In genomic region chr19:53103903-53104203, GRCh38 we compare ENCODE assay signal across 9 cellular contexts. TPM values are rescaled to one million over a fixed set of nuclear protein-coding genes. Genes with fewer than 3 reads are reported as not detected.
A peak's percentile ranks its signal among the peaks of the same experiment; 100 is the strongest.
DNase-seq lines count a peak whose midpoint lies in the region; ATAC-seq, FAIRE-seq and TF ChIP-seq lines count a peak whose summit lies in the region.
"Had no signal": no experiment of that assay in that cellular context is flagged by ENCODE, and none has a peak within 500 bp of the region (broad histone marks: within the 10 kb centered on the region; RNA-seq: fewer than 3 reads in every experiment).

No MANE protein-coding gene starts in this region.

- H3K9me3 Mint-ChIP-seq in CD4-positive, alpha-beta T cell, result peaks cover 2% of the 10 kb centered on the region

- peak overlapping the region; percentile 61 for H3K9ac ChIP-seq in OCI-LY3 (ENCODE audit: low read length)
- peak overlapping the region; percentile 60 for H3K9ac ChIP-seq in endothelial cell of umbilical vein (replicated peaks; ENCODE audit: extremely low read depth, insufficient read depth, low read length)

- H3K9me1 ChIP-seq in endothelial cell of umbilical vein (replicated peaks; ENCODE audit: control insufficient read depth, extremely low read depth, insufficient read depth, low read length), result no peaks in the 10 kb centered on the region

- H3K79me2 ChIP-seq in OCI-LY3 (ENCODE audit: low read length) (peaks cover 43% of the 10 kb centered on the region), endothelial cell of umbilical vein (ENCODE audit: control insufficient read depth, insufficient read depth, low read length) (peaks cover 19% of the 10 kb centered on the region), osteoblast (ENCODE audit: insufficient read depth, low read length) (peaks cover 34% of the 10 kb centered on the region)

- peak overlapping the region; percentile 96 for H3K27ac Mint-ChIP-seq in CD4-positive, alpha-beta T cell

- peaks cover 22% of the 10 kb centered on the region for H4K20me1 ChIP-seq in OCI-LY3 (ENCODE audit: insufficient read depth, low read length)
- no peaks in the 10 kb centered on the region for H4K20me1 ChIP-seq in endothelial cell of umbilical vein (replicated peaks; ENCODE audit: control insufficient read depth, extremely low read depth, insufficient read depth, low read length)
- peaks cover 15% of the 10 kb centered on the region for H4K20me1 ChIP-seq in osteoblast (ENCODE audit: insufficient read depth, low read length)

- CTCF ChIA-PET in CD4-positive, alpha-beta T cell (lab: Charles Lee), result no interaction called here
- CTCF ChIA-PET in endothelial cell of umbilical vein (lab: Charles Lee), result no interaction called here

- peak overlapping the region; percentile 97 for H3K4me3 Mint-ChIP-seq in CD4-positive, alpha-beta T cell

- peak overlapping the region; percentile 85 for H3K27ac ChIP-seq in CD4-positive, alpha-beta T cell (ENCODE audit: low read depth, low read length)
- H3K27ac ChIP-seq in OCI-LY3 (ENCODE audit: low read length) (peak overlapping the region; percentile 16), endothelial cell of umbilical vein (ENCODE audit: insufficient read depth, low read depth, low read length) (peak overlapping the region; percentile 46), osteoblast (ENCODE audit: low read depth, low read length) (peak overlapping the region; percentile 72)

- no peak for FAIRE-seq in endothelial cell of umbilical vein (lab: Jason Lieb, UNC)

- H3K9me3 ChIP-seq in CD4-positive, alpha-beta T cell (ENCODE audit: control insufficient read depth, low read length), result peaks cover 11% of the 10 kb centered on the region
- H3K9me3 ChIP-seq in OCI-LY3 (ENCODE audit: insufficient read depth, low read length) (no peaks in the 10 kb centered on the region), endothelial cell of umbilical vein (replicated peaks; ENCODE audit: control insufficient read depth, insufficient read depth, low read length) (no peaks in the 10 kb centered on the region), osteoblast (ENCODE audit: low read depth, low read length) (peaks cover 1% of the 10 kb centered on the region)

- H3K36me3 ChIP-seq in OCI-LY3 (replicated peaks; ENCODE audit: low read depth, low read length), result peaks cover 24% of the 10 kb centered on the region
- no peaks in the 10 kb centered on the region for H3K36me3 ChIP-seq in endothelial cell of umbilical vein (ENCODE audit: control insufficient read depth in 2 of 2, extremely low read depth in 1 of 2, insufficient read depth in 2 of 2, low read length in 2 of 2)
- peaks cover 3% of the 10 kb centered on the region for H3K36me3 ChIP-seq in osteoblast (ENCODE audit: insufficient read depth, low read length)

- intact Hi-C loops in CD4-positive, alpha-beta T cell (cut with DNase I, micrococcal nuclease), result loop anchor here (1.0 to 10.0 kb wide), 13 partner anchors 29 to 577 kb away; partner anchors contain the start of genes ZNF347 (in 1 of the 2), ZNF415 (in 1 of the 2), ZNF525 (in 1 of the 2) and ZNF611 (in 1 of the 2)
- intact Hi-C loops in endothelial cell of umbilical vein (cut with micrococcal nuclease), result loop anchor here (1.0 to 5.0 kb wide), 7 partner anchors 17 to 228 kb away; partner anchors contain the start of genes ZNF320, ZNF347, ZNF677 and ZNF845

- dilution Hi-C loops in endothelial cell of umbilical vein (cut with MboI; ENCODE audit: extremely low pct_ligation_motif_present, low sequenced_read_pairs), result no loop called here

- no peaks in the 10 kb centered on the region for H3K27me3 ChIP-seq in CD4-positive, alpha-beta T cell (ENCODE audit: control insufficient read depth, insufficient read depth, low read length)
- peaks cover 4% of the 10 kb centered on the region; the same call in 1 of the 2 replicates for H3K27me3 ChIP-seq in OCI-LY3 (ENCODE audit: low read depth, low read length)
- H3K27me3 ChIP-seq in endothelial cell of umbilical vein (ENCODE audit: control insufficient read depth in 2 of 2, insufficient read depth in 2 of 2, low read length in 2 of 2), result no peaks in the 10 kb centered on the region
- H3K27me3 ChIP-seq in osteoblast (ENCODE audit: insufficient read depth, low read length), result no peaks in the 10 kb centered on the region

- peak overlapping the region; percentile 66 for H3K4me2 ChIP-seq in OCI-LY3 (ENCODE audit: low read length)
- peak overlapping the region; percentile 95 for H3K4me2 ChIP-seq in endothelial cell of umbilical vein (ENCODE audit: insufficient read depth, low read length)
- peak overlapping the region; percentile 100 for H3K4me2 ChIP-seq in osteoblast (ENCODE audit: insufficient read depth, low read length)

- H3K4me1 Mint-ChIP-seq in CD4-positive, alpha-beta T cell (ENCODE audit: low read depth), result peaks cover 41% of the 10 kb centered on the region

- H3K4me1 ChIP-seq in OCI-LY3 (ENCODE audit: low read length) (peaks cover 11% of the 10 kb centered on the region), endothelial cell of umbilical vein (ENCODE audit: control insufficient read depth, extremely low read depth, insufficient read depth, low read length) (peaks cover 11% of the 10 kb centered on the region), osteoblast (ENCODE audit: insufficient read depth, low read length) (peaks cover 12% of the 10 kb centered on the region)

- TF ChIP-seq POLR2A in endothelial cell of umbilical vein (IDR thresholded peaks at IDR 0.05; ENCODE audit: low read depth, low read length), result no peak

- no peak for ATAC-seq in CD4-positive, alpha-beta T cell (ENCODE audit: poor library complexity)
- ATAC-seq in GM18520 (IDR thresholded peaks at IDR 0.05; ENCODE audit: unreplicated experiment) (no peak), GM21825 (IDR thresholded peaks at IDR 0.05; ENCODE audit: unreplicated experiment) (no peak), GM19035 (IDR thresholded peaks at IDR 0.05; ENCODE audit: unreplicated experiment) (no peak)

- no peak for DNase-seq in CD4-positive, alpha-beta T cell
- DNase-seq in endothelial cell of umbilical vein (ENCODE audit: low read depth, low spot score) (no peak), osteoblast (ENCODE audit: insufficient read length, low spot score, missing footprints) (peak; percentile 84)
- DNase-seq in activated CD8-positive, alpha-beta memory T cell treated with anti-CD3 and anti-CD28 coated beads, Interleukin-2, amount 50 U/mL, for 4 hours, result no peak

- POLR2A ChIA-PET in CD4-positive, alpha-beta T cell (lab: Charles Lee), result no interaction called here
- POLR2A ChIA-PET in endothelial cell of umbilical vein (lab: Charles Lee), result interaction anchor here (0.7 to 1.0 kb wide), 2 partner anchors 19 to 27 kb away, joined by 3 read pairs; no protein-coding TSS in a partner anchor

- H3K27me3 Mint-ChIP-seq in CD4-positive, alpha-beta T cell, result no peaks in the 10 kb centered on the region

- TF ChIP-seq CTCF in CD4-positive, alpha-beta T cell (IDR thresholded peaks at IDR 0.05), result no peak
- TF ChIP-seq CTCF in OCI-LY3 (IDR thresholded peaks at IDR 0.05; ENCODE audit: low read depth, low read length) (no peak), endothelial cell of umbilical vein (IDR thresholded peaks at IDR 0.05; ENCODE audit: extremely low read depth in 1 of 2, insufficient read depth in 1 of 2, low read depth in 1 of 2, low read length in 2 of 2) (no peak), osteoblast (IDR thresholded peaks at IDR 0.05; ENCODE audit: extremely low read depth, low read depth, low read length) (no peak)

- BruUV-seq in endothelial cell of umbilical vein (replicated peaks; lab: Mats Ljungman, UMichigan), result no TSS peak

- H3K4me3 ChIP-seq in OCI-LY3 (ENCODE audit: low read length) (peak overlapping the region; percentile 94), endothelial cell of umbilical vein (replicated peaks in 1 of 3; ENCODE audit: insufficient read depth in 1 of 3, low read depth in 1 of 3, low read length in 3 of 3) (peak overlapping the region; percentile 79 to 90 (median 82)), osteoblast (ENCODE audit: insufficient read depth, low read length) (peak overlapping the region; percentile 98)

- H2AFZ ChIP-seq in OCI-LY3 (ENCODE audit: low read depth, low read length) (peak overlapping the region; percentile 74), endothelial cell of umbilical vein (ENCODE audit: low read depth, low read length) (peak overlapping the region; percentile 98), osteoblast (ENCODE audit: low read length) (peak overlapping the region; percentile 97)

- H3K36me3 Mint-ChIP-seq in CD4-positive, alpha-beta T cell (ENCODE audit: low read depth), result peaks cover 54% of the 10 kb centered on the region

RNA-seq across cellular contexts. Expression of gene ZNF160, which starts 0.6 kb away (rescaled TPM):
- 10 to 100 TPM; 42.1 to 45.5 TPM for total RNA-seq in CD4-positive, alpha-beta T cell
- 16.4 and 19.7 TPM in 2 replicates for total RNA-seq in endothelial cell of umbilical vein
- polyA plus RNA-seq in endothelial cell of umbilical vein, result 11.3 and 12.7 TPM in 2 replicates
- polyA plus RNA-seq in endothelial cell of umbilical vein (2011; cell fraction: cytosol; rRNA removed), result 5.5 and 7.4 TPM in 2 replicates
- polyA plus RNA-seq in endothelial cell of umbilical vein (2011; cell fraction: nucleus; rRNA removed), result 41.5 and 48.5 TPM in 2 replicates
- 9.7 and 10.2 TPM in 2 replicates for polyA plus RNA-seq in endothelial cell of umbilical vein (2012)
- polyA minus RNA-seq in endothelial cell of umbilical vein, result 18.4 and 23.5 TPM in 2 replicates
- polyA minus RNA-seq in endothelial cell of umbilical vein (2011; cell fraction: cytosol; rRNA and poly(A)+ RNA removed), result 5.2 TPM
- polyA minus RNA-seq in endothelial cell of umbilical vein (2011; cell fraction: nucleus; rRNA and poly(A)+ RNA removed), result 39.6 and 44.2 TPM in 2 replicates
- total RNA-seq in osteoblast, result 47.7 and 51.8 TPM in 2 replicates

RNA-seq across cellular contexts. Expression of gene ZNF415, which starts 28.9 kb away (rescaled TPM):
- 1 to 10 TPM; 1.2 to 1.7 TPM for total RNA-seq in CD4-positive, alpha-beta T cell
- total RNA-seq in endothelial cell of umbilical vein (0.69 TPM in 1 of 2 replicates, not detected in the other), osteoblast (7.6 and 11.2 TPM in 2 replicates)
- polyA plus RNA-seq in endothelial cell of umbilical vein, result 0.30 and 0.48 TPM in 2 replicates
- polyA plus RNA-seq in endothelial cell of umbilical vein (2011; cell fraction: cytosol; rRNA removed), result 0.38 and 0.53 TPM in 2 replicates
- 0.41 and 0.55 TPM in 2 replicates for polyA plus RNA-seq in endothelial cell of umbilical vein (2011; cell fraction: nucleus; rRNA removed)
- polyA plus RNA-seq in endothelial cell of umbilical vein (2012), result 0.30 and 0.40 TPM in 2 replicates
- polyA minus RNA-seq in endothelial cell of umbilical vein, result 1.0 TPM in 1 of 2 replicates, not detected in the other
- not detected for polyA minus RNA-seq in endothelial cell of umbilical vein (2011; cell fraction: cytosol; rRNA and poly(A)+ RNA removed)
- polyA minus RNA-seq in endothelial cell of umbilical vein (2011; cell fraction: nucleus; rRNA and poly(A)+ RNA removed), result 0.24 and 0.58 TPM in 2 replicates

RNA-seq across cellular contexts. Expression of gene ZNF347, which starts 55.0 kb away (rescaled TPM):
- total RNA-seq in CD4-positive, alpha-beta T cell, result 1 to 10 TPM; 3.8 to 3.9 TPM
- total RNA-seq in endothelial cell of umbilical vein (6.3 and 6.6 TPM in 2 replicates), osteoblast (9.0 and 12.4 TPM in 2 replicates)
- 0.94 and 1.5 TPM in 2 replicates for polyA plus RNA-seq in endothelial cell of umbilical vein
- polyA plus RNA-seq in endothelial cell of umbilical vein (2011; cell fraction: cytosol; rRNA removed), result 1.9 and 2.1 TPM in 2 replicates
- 3.3 and 4.3 TPM in 2 replicates for polyA plus RNA-seq in endothelial cell of umbilical vein (2011; cell fraction: nucleus; rRNA removed)
- polyA plus RNA-seq in endothelial cell of umbilical vein (2012), result 1.9 and 2.5 TPM in 2 replicates
- 4.8 and 5.5 TPM in 2 replicates for polyA minus RNA-seq in endothelial cell of umbilical vein
- polyA minus RNA-seq in endothelial cell of umbilical vein (2011; cell fraction: cytosol; rRNA and poly(A)+ RNA removed), result not detected
- polyA minus RNA-seq in endothelial cell of umbilical vein (2011; cell fraction: nucleus; rRNA and poly(A)+ RNA removed), result 4.0 and 8.1 TPM in 2 replicates

RNA-seq across cellular contexts. Expression of gene ERVV-2, which starts 59.3 kb away (rescaled TPM):
- total RNA-seq in CD4-positive, alpha-beta T cell, result not detected
- total RNA-seq in endothelial cell of umbilical vein (not detected in 2 replicates), osteoblast (not detected in 2 replicates)
- polyA plus RNA-seq in endothelial cell of umbilical vein, result not detected in 2 replicates
- not detected in 2 replicates for polyA plus RNA-seq in endothelial cell of umbilical vein (2011; cell fraction: cytosol; rRNA removed)
- polyA plus RNA-seq in endothelial cell of umbilical vein (2011; cell fraction: nucleus; rRNA removed), result not detected in 2 replicates
- not detected in 2 replicates for polyA plus RNA-seq in endothelial cell of umbilical vein (2012)
- polyA minus RNA-seq in endothelial cell of umbilical vein, result not detected in 2 replicates
- polyA minus RNA-seq in endothelial cell of umbilical vein (2011; cell fraction: cytosol; rRNA and poly(A)+ RNA removed), result not detected
- not detected in 2 replicates for polyA minus RNA-seq in endothelial cell of umbilical vein (2011; cell fraction: nucleus; rRNA and poly(A)+ RNA removed)
- total RNA-seq: pulmonary artery endothelial cell had no signal

Comparison
In these comparisons a context has a peak if more than half of its experiments do, and no peak if none do; other contexts are left out.
1. H3K27ac ChIP-seq: peak in every context shown above with its lines; median percentile 85 in CD4-positive, alpha-beta T cell; 72 in osteoblast; 46 in endothelial cell of umbilical vein; 16 in OCI-LY3.